In genomic region chr2:3584608-3585007, GRCh38 we compare ENCODE assay signal across 19 cellular contexts. TPM values are rescaled to one million over a fixed set of nuclear protein-coding genes. Genes with fewer than 3 reads are reported as not detected.
A peak's percentile ranks its signal among the peaks of the same experiment; 100 is the strongest.
DNase-seq lines count a peak whose midpoint lies in the region; ATAC-seq, FAIRE-seq and TF ChIP-seq lines count a peak whose summit lies in the region.
"Had no signal": no experiment of that assay in that cellular context is flagged by ENCODE, and none has a peak within 500 bp of the region (broad histone marks: within the 10 kb centered on the region; RNA-seq: fewer than 3 reads in every experiment).

No MANE protein-coding gene starts in this region.

- peaks cover 39% of the 10 kb centered on the region for H3K4me1 ChIP-seq in left ventricle myocardium inferior
- H3K4me1 ChIP-seq in left lung = peaks cover 0 to 2% of the 10 kb centered on the region in 2 donors
- peaks cover 5% of the 10 kb centered on the region for H3K4me1 ChIP-seq in rectal smooth muscle tissue (ENCODE audit: control insufficient read depth, insufficient read depth, low read length)

- no peaks in the 10 kb centered on the region for H3K27me3 ChIP-seq in left ventricle myocardium inferior (ENCODE audit: low read depth)
- no peaks in the 10 kb centered on the region for H3K27me3 ChIP-seq in left lung
- no peaks in the 10 kb centered on the region for H3K27me3 ChIP-seq in rectal smooth muscle tissue (ENCODE audit: control insufficient read depth, insufficient read depth, low read length)

- intact Hi-C loops in left ventricle myocardium inferior (cut with micrococcal nuclease) = no loop called here
- intact Hi-C loops in left cardiac atrium (cut with DNase I) = no loop called here
- intact Hi-C loops in left lung (cut with DNase I) = no loop called here

- TF ChIP-seq CTCF in left ventricle myocardium inferior (IDR thresholded peaks at IDR 0.05; ENCODE audit: borderline replicate concordance) = no peak
- no peak for TF ChIP-seq CTCF in left lung (IDR thresholded peaks at IDR 0.05)
- no peak for TF ChIP-seq CTCF in GM10266 (IDR thresholded peaks at IDR 0.05; ENCODE audit: control insufficient read depth, insufficient read depth, low read depth, missing control alignments)
- no peak for TF ChIP-seq CTCF in GM13976 (IDR thresholded peaks at IDR 0.05; ENCODE audit: borderline replicate concordance, control extremely low read depth, extremely low read depth, insufficient read depth, missing control alignments)

- in situ Hi-C loops in GM13976 (cut with MboI; ENCODE audit: low sequenced_read_pairs, unreplicated experiment) = no loop called here

- H3K36me3 ChIP-seq in left ventricle myocardium inferior (peaks cover 48% of the 10 kb centered on the region), left lung (peaks cover 0 to 43% of the 10 kb centered on the region in 2 donors), rectal smooth muscle tissue (ENCODE audit: control insufficient read depth, insufficient read depth, low read length) (peaks cover 13% of the 10 kb centered on the region)

- FAIRE-seq in urothelium cell line (lab: Jason Lieb, UNC) = no peak
- FAIRE-seq: kidney had no signal

- H3K9me3 ChIP-seq in left ventricle myocardium inferior (replicated peaks) (no peaks in the 10 kb centered on the region), left lung (no peaks in the 10 kb centered on the region)

- ATAC-seq in left cardiac atrium = no peak
- no peak for ATAC-seq in left lung
- ATAC-seq in GM19455 (IDR thresholded peaks at IDR 0.05; ENCODE audit: unreplicated experiment) = no peak
- ATAC-seq: activated naive CD8-positive, alpha-beta T cell treated with anti-CD3 and anti-CD28 coated beads, Interleukin-2, amount 50 U/mL, for 24 hours had no signal

- H3K4me3 ChIP-seq in left ventricle myocardium inferior (no peak overlapping the region), left lung (no peak overlapping the region), rectal smooth muscle tissue (ENCODE audit: low read length) (no peak overlapping the region)

- H3K9ac ChIP-seq in rectal smooth muscle tissue (ENCODE audit: low read length) = no peak overlapping the region

- H3K27ac ChIP-seq in left ventricle myocardium inferior (replicated peaks) (peak overlapping the region; percentile 87), left lung (peak overlapping the region; percentile 56 to 71), rectal smooth muscle tissue (ENCODE audit: low read depth, low read length) (peak overlapping the region; percentile 85)

- DNase-seq in left ventricle myocardium inferior (no peak), left cardiac atrium (no peak), left lung (no peak), urothelium cell line (ENCODE audit: low spot score) (no peak), GM10266 (ENCODE audit: extremely low spot score) (no peak), GM13976 (ENCODE audit: low spot score) (no peak)
- DNase-seq: activated naive CD8-positive, alpha-beta T cell treated with anti-CD3 and anti-CD28 coated beads, Interleukin-2, amount 50 U/mL, for 24 hours; activated T-cell treated with anti-CD3 and anti-CD28 coated beads, Interleukin-2, amount 50 U/mL, for 48 hours; head of caudate nucleus; naive B cell; NCI-H1436; NCI-H446; retina; stimulated activated CD4-positive, alpha-beta T cell treated with anti-CD3 and anti-CD28 coated beads, Interleukin-4, amount 100 ng/mL, for 4 hours had no signal

RNA-seq across cellular contexts. Expression of gene RPS7, which starts 9.5 kb away (rescaled TPM):
- 583 TPM for total RNA-seq in left ventricle myocardium inferior
- 100 to 1,000 TPM; 765 to 811 TPM for total RNA-seq in left cardiac atrium
- 1,000 to 10,000 TPM in 1 of 2 donors, 100 to 1,000 TPM in 1; 909 to 1,079 TPM for total RNA-seq in left lung

RNA-seq across cellular contexts. Expression of gene COLEC11, which starts 10.3 kb away (rescaled TPM):
- 4.9 TPM for total RNA-seq in left ventricle myocardium inferior
- total RNA-seq in left cardiac atrium = 10 to 100 TPM in 1 of 2 donors, 1 to 10 TPM in 1; 3.3 to 25.0 TPM
- 1 to 10 TPM in 1 of 2 donors, under 1 TPM in 1; 0.84 to 1.4 TPM for total RNA-seq in left lung
- total RNA-seq: LHCN-M2, SK-MEL-5 had no signal

RNA-seq across cellular contexts. Expression of gene RNASEH1, which starts 26.5 kb away (rescaled TPM):
- total RNA-seq in left ventricle myocardium inferior (20.9 TPM), left cardiac atrium (10 to 100 TPM; 17.3 to 22.2 TPM), left lung (10 to 100 TPM; 16.1 to 22.8 TPM)
